In the genomic region with DNA sequence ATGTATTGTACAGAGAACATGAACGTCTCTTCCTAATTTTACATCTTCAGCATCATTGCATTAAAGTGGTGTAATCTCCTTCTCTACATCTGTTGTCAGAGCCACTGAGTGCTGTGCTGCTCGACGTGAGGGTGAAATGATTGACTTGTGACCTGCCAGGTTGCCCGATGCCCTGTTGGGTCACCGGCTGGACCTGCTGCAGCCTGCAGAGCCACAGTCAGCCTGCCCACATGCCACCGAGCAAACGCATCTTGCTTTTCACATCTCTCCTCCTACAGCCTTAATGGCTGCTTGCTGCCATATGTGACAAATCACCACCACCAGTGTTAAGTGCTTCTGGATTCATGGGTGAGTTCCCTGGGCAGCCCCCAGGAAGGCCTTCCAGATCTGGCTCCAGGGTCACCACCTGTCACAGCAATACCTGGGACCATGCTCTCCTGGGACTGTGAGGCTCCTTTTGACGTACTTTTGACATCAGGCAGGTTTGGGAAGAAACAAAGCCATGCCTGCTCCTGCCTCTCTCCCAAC, we compare ENCODE assay signal across 13 cellular contexts.
DNase-seq lines count a peak whose midpoint lies in the region; ATAC-seq, FAIRE-seq and TF ChIP-seq lines count a peak whose summit lies in the region.
"Had no signal": no experiment of that assay in that cellular context is flagged by ENCODE, and none has a peak within 500 bp of the region (broad histone marks: within the 10 kb centered on the region; RNA-seq: fewer than 3 reads in every experiment).

No MANE protein-coding gene starts in this region.

- TF ChIP-seq CTCF in kidney (IDR thresholded peaks at IDR 0.05; ENCODE audit: borderline replicate concordance, extremely low read depth, insufficient read depth), result no peak

- no peaks in the 10 kb centered on the region for H3K9me3 Mint-ChIP-seq in activated naive CD4-positive, alpha-beta T cell treated with anti-CD3 and anti-CD28 coated beads for 36 hours
- no peaks in the 10 kb centered on the region for H3K9me3 Mint-ChIP-seq in stimulated activated naive CD8-positive, alpha-beta T cell treated with anti-CD3 and anti-CD28 coated beads, Interleukin-15, amount 100 ng/mL, for 72 hours
- H3K9me3 Mint-ChIP-seq: activated T-cell treated with anti-CD3 and anti-CD28 coated beads, Interleukin-2, amount 50 U/mL, for 72 hours; effector memory CD8-positive, alpha-beta T cell had no signal

- intact Hi-C loops in activated naive CD4-positive, alpha-beta T cell treated with anti-CD3 and anti-CD28 coated beads for 36 hours (cut with micrococcal nuclease), result no loop called here
- intact Hi-C loops in kidney (cut with DNase I), result no loop called here

- peak overlapping the region; percentile 20 for H3K27ac Mint-ChIP-seq in activated naive CD4-positive, alpha-beta T cell treated with anti-CD3 and anti-CD28 coated beads for 36 hours
- peak overlapping the region; percentile 61 for H3K27ac Mint-ChIP-seq in T-helper 17 cell
- peak overlapping the region; percentile 10 to 83 for H3K27ac Mint-ChIP-seq in stimulated activated naive CD8-positive, alpha-beta T cell treated with anti-CD3 and anti-CD28 coated beads, Interleukin-15, amount 100 ng/mL, for 72 hours

- no peak overlapping the region for H3K4me3 ChIP-seq in kidney (ENCODE audit: low read length in 2 of 2)

- no peak overlapping the region for H3K4me3 Mint-ChIP-seq in activated naive CD4-positive, alpha-beta T cell treated with anti-CD3 and anti-CD28 coated beads for 36 hours
- no peak overlapping the region for H3K4me3 Mint-ChIP-seq in T-helper 17 cell
- H3K4me3 Mint-ChIP-seq in stimulated activated naive CD8-positive, alpha-beta T cell treated with anti-CD3 and anti-CD28 coated beads, Interleukin-15, amount 100 ng/mL, for 72 hours, result no peak overlapping the region
- H3K4me3 Mint-ChIP-seq: effector memory CD8-positive, alpha-beta T cell had no signal

- CTCF ChIA-PET in activated naive CD4-positive, alpha-beta T cell treated with anti-CD3 and anti-CD28 coated beads for 36 hours (lab: Charles Lee), result no interaction called here

- H3K4me1 ChIP-seq in kidney (ENCODE audit: control insufficient read depth in 1 of 2, insufficient read depth in 1 of 2, low read depth in 1 of 2, low read length in 2 of 2), result peaks cover 7 to 12% of the 10 kb centered on the region in 2 donors

- peaks cover 3% of the 10 kb centered on the region for H3K4me1 Mint-ChIP-seq in activated naive CD4-positive, alpha-beta T cell treated with anti-CD3 and anti-CD28 coated beads for 36 hours (ENCODE audit: low read depth)
- H3K4me1 Mint-ChIP-seq in T-helper 17 cell, result peaks cover 19% of the 10 kb centered on the region
- peaks cover 34% of the 10 kb centered on the region for H3K4me1 Mint-ChIP-seq in stimulated activated naive CD8-positive, alpha-beta T cell treated with anti-CD3 and anti-CD28 coated beads, Interleukin-15, amount 100 ng/mL, for 72 hours

- no peak overlapping the region for H3K27ac ChIP-seq in kidney (ENCODE audit: low read depth in 2 of 2, low read length in 2 of 2)

- DNase-seq in activated naive CD4-positive, alpha-beta T cell treated with anti-CD3 and anti-CD28 coated beads for 36 hours, result peak; percentile 4
- no peak for DNase-seq in activated naive CD4-positive, alpha-beta T cell treated with anti-CD3 and anti-CD28 coated beads, Interleukin-2, amount 50 U/mL, for 16 hours
- DNase-seq in T-helper 17 cell, result peak in 1 of 3 donors; percentile 5
- peak; percentile 58 for DNase-seq in kidney
- no peak for DNase-seq in stimulated activated naive CD8-positive, alpha-beta T cell treated with anti-CD3 and anti-CD28 coated beads, Interleukin-15, amount 100 ng/mL, for 72 hours
- DNase-seq in DMS53 treated with DMSO at 0.1 percent for 48 hours (lab: John Stamatoyannopoulos, UW; ENCODE audit: unreplicated experiment), result no peak
- DNase-seq in NCI-H2107 treated with DMSO at 0.1 percent for 48 hours (lab: John Stamatoyannopoulos, UW; ENCODE audit: unreplicated experiment), result no peak
- DNase-seq: effector memory CD8-positive, alpha-beta T cell; NCI-H187 had no signal

- H3K27me3 Mint-ChIP-seq in activated naive CD4-positive, alpha-beta T cell treated with anti-CD3 and anti-CD28 coated beads for 36 hours (ENCODE audit: low read depth), result no peaks in the 10 kb centered on the region
- no peaks in the 10 kb centered on the region for H3K27me3 Mint-ChIP-seq in T-helper 17 cell
- no peaks in the 10 kb centered on the region for H3K27me3 Mint-ChIP-seq in stimulated activated naive CD8-positive, alpha-beta T cell treated with anti-CD3 and anti-CD28 coated beads, Interleukin-15, amount 100 ng/mL, for 72 hours
- H3K27me3 Mint-ChIP-seq: effector memory CD8-positive, alpha-beta T cell had no signal

- no peak for FAIRE-seq in kidney (lab: Jason Lieb, UNC)
- FAIRE-seq: H1, keratinocyte had no signal

- H3K9me3 ChIP-seq in T-helper 17 cell (ENCODE audit: control insufficient read depth, low read length, poor library complexity, severe bottlenecking) (no peaks in the 10 kb centered on the region), kidney (ENCODE audit: control insufficient read depth in 1 of 2, low read length in 2 of 2) (no peaks in the 10 kb centered on the region)

- peaks cover 26% of the 10 kb centered on the region for H3K36me3 Mint-ChIP-seq in activated naive CD4-positive, alpha-beta T cell treated with anti-CD3 and anti-CD28 coated beads for 36 hours (ENCODE audit: low read depth)
- H3K36me3 Mint-ChIP-seq in T-helper 17 cell (ENCODE audit: low read depth), result peaks cover 5% of the 10 kb centered on the region

- no peak for ATAC-seq in T-helper 17 cell
- ATAC-seq in stimulated activated naive CD8-positive, alpha-beta T cell treated with anti-CD3 and anti-CD28 coated beads, Interleukin-15, amount 100 ng/mL, for 72 hours, result no peak
- no peak for ATAC-seq in activated CD4-positive, CD25-positive, alpha-beta regulatory T cell treated with anti-CD3 and anti-CD28 coated beads, Interleukin-2, amount 50 U/mL, for 24 hours
- ATAC-seq: effector memory CD8-positive, alpha-beta T cell had no signal

- H3K9ac ChIP-seq in kidney (ENCODE audit: low read length in 2 of 2), result no peak overlapping the region

- peaks cover 41 to 43% of the 10 kb centered on the region in 2 donors for H3K36me3 ChIP-seq in kidney (ENCODE audit: control insufficient read depth in 1 of 2, insufficient read depth in 2 of 2, low read length in 2 of 2)

Comparison
In these comparisons a context has a peak if more than half of its experiments do, and no peak if none do; other contexts are left out.
1. DNase-seq: peak in activated naive CD4-positive, alpha-beta T cell treated with anti-CD3 and anti-CD28 coated beads for 36 hours (single experiment) and kidney (single experiment); none in activated naive CD4-positive, alpha-beta T cell treated with anti-CD3 and anti-CD28 coated beads, Interleukin-2, amount 50 U/mL, for 16 hours (single experiment), stimulated activated naive CD8-positive, alpha-beta T cell treated with anti-CD3 and anti-CD28 coated beads, Interleukin-15, amount 100 ng/mL, for 72 hours (0 of 2), DMS53 treated with DMSO at 0.1 percent for 48 hours (single experiment) and NCI-H2107 treated with DMSO at 0.1 percent for 48 hours (single experiment).
2. Peak in every context shown above with its lines, with median percentiles within 50 percentile points of each other: H3K27ac Mint-ChIP-seq.